In genomic region chr2:239357954-239358754, GRCh38 we compare ENCODE assay signal across 1 cellular context.
TF ChIP-seq lines count a peak whose summit lies in the region.

No MANE protein-coding gene starts in this region.

TF ChIP-seq in neural cell, 6 proteins besides CTCF, POLR2A, EP300 and RAD21 (continued from another document):
- TF ChIP-seq REST (IDR thresholded peaks at IDR 0.05; ENCODE audit: borderline replicate concordance), result peak; percentile 86
- no peak for TF ChIP-seq EZH2 (IDR thresholded peaks at IDR 0.05; ENCODE audit: borderline replicate concordance, insufficient read depth, low read length, poor library complexity, severe bottlenecking)
